Comparison of ENCODE assay signal across 10 cellular contexts in the genomic region with DNA sequence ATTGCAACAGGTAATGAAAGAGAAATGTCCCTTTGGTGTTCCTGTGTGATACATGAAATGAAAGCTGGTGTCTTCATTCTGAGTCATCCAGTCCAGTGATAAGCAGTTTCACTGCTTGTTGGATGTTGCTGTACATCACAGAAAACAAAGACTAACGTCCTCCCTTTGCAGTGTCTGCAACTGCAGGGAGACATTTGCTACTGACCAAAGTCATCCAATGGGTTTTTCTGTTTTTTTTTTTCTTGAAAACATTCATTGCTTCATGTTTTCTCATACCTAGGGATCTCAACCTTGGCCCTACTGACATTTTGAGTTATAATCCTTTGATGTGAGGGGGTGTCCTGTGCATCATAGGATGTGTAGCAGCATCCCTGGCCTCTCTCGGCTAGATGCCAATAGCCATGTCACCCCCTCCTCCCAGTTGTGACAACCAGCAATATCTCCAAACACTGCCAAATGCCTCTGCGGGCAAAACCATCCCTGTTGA.
DNase-seq lines count a peak whose midpoint lies in the region; ATAC-seq, FAIRE-seq and TF ChIP-seq lines count a peak whose summit lies in the region.
"Had no signal": no experiment of that assay in that cellular context is flagged by ENCODE, and none has a peak within 500 bp of the region (broad histone marks: within the 10 kb centered on the region; RNA-seq: fewer than 3 reads in every experiment).

No MANE protein-coding gene starts in this region.

- H3K36me3 ChIP-seq in pancreas = no peaks in the 10 kb centered on the region

- intact Hi-C loops in pancreas (cut with DNase I) = no loop called here

- WGBS in pancreas, 2 donors = 89 to 92% methylated on average over 3 of the region's 3 CpGs

- no peak for TF ChIP-seq POLR2A in GM12891 (IDR thresholded peaks at IDR 0.05; ENCODE audit: low read depth, low read length)

- DNase-seq in GM12891 (ENCODE audit: insufficient read length, low spot score) (peak; percentile 50), SKM-1 treated with dmso at 0.1 percent for 144 hours (lab: John Stamatoyannopoulos, UW; ENCODE audit: unreplicated experiment) (no peak), NCI-H1105 (lab: John Stamatoyannopoulos, UW) (no peak), pancreas (no peak), NCI-H82 (lab: John Stamatoyannopoulos, UW) (no peak)
- DNase-seq: occipital lobe had no signal

- ATAC-seq in GM19455 (IDR thresholded peaks at IDR 0.05; ENCODE audit: unreplicated experiment) (peak; percentile 96), HG03064 (IDR thresholded peaks at IDR 0.05; ENCODE audit: low read depth, unreplicated experiment) (peak; percentile 96), pancreas (no peak)
- ATAC-seq in activated T-helper 17 cell treated with anti-CD3 and anti-CD28 coated beads, Interleukin-2, amount 50 U/mL, for 72 hours (replicated peaks) = peak; percentile 91

- no peaks in the 10 kb centered on the region for H3K27me3 Mint-ChIP-seq in activated T-helper 17 cell treated with anti-CD3 and anti-CD28 coated beads, Interleukin-2, amount 50 U/mL, for 72 hours
- H3K27me3 Mint-ChIP-seq: stimulated activated naive CD8-positive, alpha-beta T cell treated with anti-CD3 and anti-CD28 coated beads, Interleukin-15, Interleukin-2, amounts not matched to agents 100 ng/mL and 50 ng/mL, for 24 hours had no signal

- no peaks in the 10 kb centered on the region for H3K27me3 ChIP-seq in pancreas

- H3K27ac Mint-ChIP-seq in activated T-helper 17 cell treated with anti-CD3 and anti-CD28 coated beads, Interleukin-2, amount 50 U/mL, for 72 hours = no peak overlapping the region
- H3K27ac Mint-ChIP-seq: stimulated activated naive CD8-positive, alpha-beta T cell treated with anti-CD3 and anti-CD28 coated beads, Interleukin-15, Interleukin-2, amounts not matched to agents 100 ng/mL and 50 ng/mL, for 24 hours had no signal

- no peak overlapping the region for H3K27ac ChIP-seq in pancreas

- peaks cover 5% of the 10 kb centered on the region for H3K4me1 Mint-ChIP-seq in activated T-helper 17 cell treated with anti-CD3 and anti-CD28 coated beads, Interleukin-2, amount 50 U/mL, for 72 hours

- H3K36me3 Mint-ChIP-seq in activated T-helper 17 cell treated with anti-CD3 and anti-CD28 coated beads, Interleukin-2, amount 50 U/mL, for 72 hours (ENCODE audit: low read depth) = peaks cover 4% of the 10 kb centered on the region

- peaks cover 0 to 13% (median 7%) of the 10 kb centered on the region in 3 donors for H3K4me1 ChIP-seq in pancreas

- H3K9me3 ChIP-seq in pancreas = no peaks in the 10 kb centered on the region

- no peak for TF ChIP-seq CTCF in pancreas (IDR thresholded peaks at IDR 0.05)

- no peak overlapping the region for H3K4me3 Mint-ChIP-seq in activated T-helper 17 cell treated with anti-CD3 and anti-CD28 coated beads, Interleukin-2, amount 50 U/mL, for 72 hours
- H3K4me3 Mint-ChIP-seq: stimulated activated naive CD8-positive, alpha-beta T cell treated with anti-CD3 and anti-CD28 coated beads, Interleukin-15, Interleukin-2, amounts not matched to agents 100 ng/mL and 50 ng/mL, for 24 hours had no signal

- FAIRE-seq in GM12891 (lab: Jason Lieb, UNC) (peak; percentile 91), pancreas (lab: Jason Lieb, UNC) (no peak)

- H3K9me3 Mint-ChIP-seq in activated T-helper 17 cell treated with anti-CD3 and anti-CD28 coated beads, Interleukin-2, amount 50 U/mL, for 72 hours = no peaks in the 10 kb centered on the region
- H3K9me3 Mint-ChIP-seq: stimulated activated naive CD8-positive, alpha-beta T cell treated with anti-CD3 and anti-CD28 coated beads, Interleukin-15, Interleukin-2, amounts not matched to agents 100 ng/mL and 50 ng/mL, for 24 hours had no signal

- no peak overlapping the region for H3K4me3 ChIP-seq in pancreas

TF ChIP-seq in GM12891, 5 proteins besides CTCF, POLR2A, EP300 and RAD21:
- no peak for TF ChIP-seq POLR2AphosphoS5 (IDR thresholded peaks at IDR 0.05; ENCODE audit: low read depth, low read length)
- TF ChIP-seq POU2F2 (IDR thresholded peaks at IDR 0.05; ENCODE audit: low read depth, low read length) = no peak
- no peak for TF ChIP-seq SPI1 (IDR thresholded peaks at IDR 0.05; ENCODE audit: low read depth, low read length)
- TF ChIP-seq TAF1 (IDR thresholded peaks at IDR 0.05; ENCODE audit: low read depth, low read length) = no peak
- TF ChIP-seq PAX5 (IDR thresholded peaks at IDR 0.05; ENCODE audit: insufficient read depth, low read length, severe bottlenecking) = no peak
TF ChIP-seq in GM12891: peak in this region for 0.

Comparison
In these comparisons a context has a peak if more than half of its experiments do, and no peak if none do; other contexts are left out.
1. ATAC-seq: peak in GM19455 (single experiment), HG03064 (single experiment) and activated T-helper 17 cell treated with anti-CD3 and anti-CD28 coated beads, Interleukin-2, amount 50 U/mL, for 72 hours (single experiment); none in pancreas (0 of 4).